Comparison of ENCODE assay signal across 10 cellular contexts in the genomic region with DNA sequence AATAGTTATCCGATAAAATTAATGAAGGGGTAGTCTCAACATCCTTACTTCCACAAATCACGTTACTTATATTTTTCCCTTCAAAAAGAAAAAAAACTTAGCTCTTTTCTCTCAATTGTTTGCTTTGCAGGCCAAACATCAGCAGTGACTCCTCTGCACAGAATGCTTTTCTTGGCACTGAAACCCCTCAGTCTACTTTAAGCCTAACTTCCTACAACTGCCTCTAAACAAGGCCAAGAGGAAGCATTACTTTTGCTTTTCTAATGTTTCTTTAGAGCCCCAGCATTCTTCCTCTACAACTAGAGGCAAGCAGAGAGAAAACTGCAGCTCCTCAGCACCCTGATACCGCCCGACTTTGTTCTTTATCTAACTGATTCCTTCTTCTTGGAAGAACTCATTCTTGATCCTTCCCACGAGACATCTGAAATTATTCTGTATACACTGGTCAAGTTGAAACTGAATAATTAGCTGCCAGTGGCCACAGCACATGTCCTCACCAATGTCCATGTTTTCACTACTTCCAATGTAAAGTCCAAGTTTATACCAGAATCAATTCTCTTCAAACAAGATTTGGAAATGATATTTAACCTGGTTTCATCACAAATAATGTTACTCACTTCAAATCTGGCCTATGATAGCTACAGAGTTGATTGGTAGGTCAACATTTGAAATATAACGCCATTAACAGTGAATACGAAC. TPM values are rescaled to one million over a fixed set of nuclear protein-coding genes. Genes with fewer than 3 reads are reported as not detected.
DNase-seq lines count a peak whose midpoint lies in the region; ATAC-seq and TF ChIP-seq lines count a peak whose summit lies in the region.
"Had no signal": no experiment of that assay in that cellular context is flagged by ENCODE, and none has a peak within 500 bp of the region (broad histone marks: within the 10 kb centered on the region; RNA-seq: fewer than 3 reads in every experiment).

No MANE protein-coding gene starts in this region.

- ATAC-seq in aorta (ENCODE audit: low FRiP score) (peak; percentile 81), natural killer cell (no peak)

- intact Hi-C loops in aorta (cut with DNase I): no loop called here
- intact Hi-C loops in natural killer cell (cut with micrococcal nuclease): no loop called here

- H3K9me3 ChIP-seq in aorta (ENCODE audit: control insufficient read depth, low read length) (no peaks in the 10 kb centered on the region), Karpas-422 (ENCODE audit: low read length) (no peaks in the 10 kb centered on the region)

- no peaks in the 10 kb centered on the region for H3K9me2 ChIP-seq in Karpas-422 (replicated peaks; ENCODE audit: insufficient read depth, low read length)

- H3K9ac ChIP-seq in Karpas-422 (ENCODE audit: low read length): no peak overlapping the region

- no peaks in the 10 kb centered on the region for H3K4me1 Mint-ChIP-seq in natural killer cell

- peaks cover 17% of the 10 kb centered on the region; the same call in 1 of the 2 replicates for H4K20me1 ChIP-seq in Karpas-422 (ENCODE audit: insufficient read depth, low read depth, low read length)

- H3K4me3 ChIP-seq in aorta (ENCODE audit: low read length in 2 of 2) (no peak overlapping the region), Karpas-422 (ENCODE audit: low read length) (no peak overlapping the region)
- H3K4me3 ChIP-seq: lung had no signal

- H3K4me3 Mint-ChIP-seq in natural killer cell: no peak overlapping the region

- H3K4me1 ChIP-seq in aorta (ENCODE audit: control insufficient read depth in 1 of 2, insufficient read depth in 2 of 2, low read length in 2 of 2) (peaks cover 0 to 2% of the 10 kb centered on the region in 2 donors), Karpas-422 (ENCODE audit: low read length) (no peaks in the 10 kb centered on the region)

- WGBS in aorta, 2 donors: 19 to 20% methylated on average over 7 of the region's 7 CpGs

- peaks cover 0 to 1% of the 10 kb centered on the region in 2 donors for H3K36me3 ChIP-seq in aorta (ENCODE audit: control insufficient read depth in 1 of 2, insufficient read depth in 2 of 2, low read length in 1 of 2)
- no peaks in the 10 kb centered on the region for H3K36me3 ChIP-seq in Karpas-422 (ENCODE audit: insufficient read depth, low read length)

- DNase-seq in NCI-H2196 (lab: John Stamatoyannopoulos, UW; ENCODE audit: unreplicated experiment) (peak; percentile 48), NCI-H2196 treated with DMSO at 0.1 percent for 48 hours (lab: John Stamatoyannopoulos, UW; ENCODE audit: unreplicated experiment) (no peak), dermis blood vessel endothelial cell (peak; percentile 93), lung microvascular endothelial cell (ENCODE audit: low read depth in 2 of 2) (peak; percentile 85 to 91), aorta (no peak), Karpas-422 (no peak), natural killer cell (no peak)
- no peak for DNase-seq in activated CD8-positive, alpha-beta memory T cell treated with anti-CD3 and anti-CD28 coated beads, Interleukin-2, amount 50 U/mL, for 4 hours
- DNase-seq: T-helper 9 cell had no signal

- no peak overlapping the region for H3K27ac Mint-ChIP-seq in natural killer cell

- H3K4me2 ChIP-seq in Karpas-422 (ENCODE audit: low read depth, low read length, poor library complexity, severe bottlenecking): no peak overlapping the region

- TF ChIP-seq CTCF in natural killer cell (IDR thresholded peaks at IDR 0.05): no peak

- H3K27ac ChIP-seq in aorta (ENCODE audit: low read depth in 1 of 2, low read length in 2 of 2) (peak overlapping the region; percentile 92 to 99), Karpas-422 (ENCODE audit: low read length) (no peak overlapping the region)

- H2AFZ ChIP-seq in Karpas-422 (ENCODE audit: low read length): no peak overlapping the region

- H3K27me3 ChIP-seq in aorta (ENCODE audit: control insufficient read depth in 1 of 2, insufficient read depth in 2 of 2, low read length in 1 of 2): no peaks in the 10 kb centered on the region
- no peaks in the 10 kb centered on the region for H3K27me3 ChIP-seq in Karpas-422 (ENCODE audit: low read length)

- H3K9me3 Mint-ChIP-seq in natural killer cell: no peaks in the 10 kb centered on the region

- H3K36me3 Mint-ChIP-seq in natural killer cell: no peaks in the 10 kb centered on the region

- no peaks in the 10 kb centered on the region for H3K79me2 ChIP-seq in Karpas-422 (ENCODE audit: low read length)

- H3K27me3 Mint-ChIP-seq in natural killer cell (ENCODE audit: low read depth in 2 of 2): no peaks in the 10 kb centered on the region

RNA-seq across cellular contexts. Expression of a gene that starts 55.3 kb away (rescaled TPM):
- total RNA-seq in dermis blood vessel endothelial cell: 5.8 and 7.7 TPM in 2 replicates
- total RNA-seq in lung microvascular endothelial cell: 3.7 and 4.2 TPM in 2 replicates
- total RNA-seq in aorta: 10 to 100 TPM; 16.8 to 33.7 TPM
- polyA plus RNA-seq in aorta: 10 to 100 TPM; 14.7 to 17.5 TPM
- 6.9 and 9.1 TPM in 2 replicates for total RNA-seq in Karpas-422 (2014; rRNA removed; shearing (Covaris generic); ENCODE audit: low replicate concordance)
- 10 to 100 TPM; 20.8 to 33.7 (median 23.6) TPM for total RNA-seq in natural killer cell

Comparison
In these comparisons a context has a peak if more than half of its experiments do, and no peak if none do; other contexts are left out.
1. DNase-seq: peak in NCI-H2196 (single experiment), dermis blood vessel endothelial cell (single experiment) and lung microvascular endothelial cell (2 of 2); none in NCI-H2196 treated with DMSO at 0.1 percent for 48 hours (single experiment), aorta (0 of 2), activated CD8-positive, alpha-beta memory T cell treated with anti-CD3 and anti-CD28 coated beads, Interleukin-2, amount 50 U/mL, for 4 hours (single experiment), Karpas-422 (single experiment) and natural killer cell (single experiment).